9 cellular contexts compared by ENCODE assay signal in genomic region chr9:127796225-127796813, GRCh38. TPM values are rescaled to one million over a fixed set of nuclear protein-coding genes. Genes with fewer than 3 reads are reported as not detected.
DNase-seq lines count a peak whose midpoint lies in the region; ATAC-seq and TF ChIP-seq lines count a peak whose summit lies in the region.
"Had no signal": no experiment of that assay in that cellular context is flagged by ENCODE, and none has a peak within 500 bp of the region (broad histone marks: within the 10 kb centered on the region; RNA-seq: fewer than 3 reads in every experiment).

No MANE protein-coding gene starts in this region.

- H3K9me3 ChIP-seq in MM.1S (replicated peaks; ENCODE audit: insufficient read depth, low read length) = no peaks in the 10 kb centered on the region

- H3K36me3 ChIP-seq in MM.1S (replicated peaks; ENCODE audit: insufficient read depth, low read length) = no peaks in the 10 kb centered on the region

- H3K9ac ChIP-seq in MM.1S (ENCODE audit: low read length) = peak overlapping the region; percentile 17; the same call in 1 of the 2 replicates

- H3K27me3 ChIP-seq in MM.1S (replicated peaks; ENCODE audit: insufficient read depth, low read length) = no peaks in the 10 kb centered on the region

- H3K4me2 ChIP-seq in MM.1S (ENCODE audit: low read depth, low read length) = peak overlapping the region; percentile 69

- peak overlapping the region; percentile 71; the same call in 1 of the 2 replicates for H3K27ac ChIP-seq in MM.1S (ENCODE audit: low read length)

- no peaks in the 10 kb centered on the region for H3K9me2 ChIP-seq in MM.1S (replicated peaks; ENCODE audit: insufficient read depth, low read length)

- TF ChIP-seq CTCF in MM.1S (IDR thresholded peaks at IDR 0.05; ENCODE audit: low read length) = no peak

- peaks cover 18% of the 10 kb centered on the region for H3F3A ChIP-seq in MM.1S (ENCODE audit: insufficient read depth, low read length)

- peak overlapping the region; percentile 38 to 90 for H3K27ac Mint-ChIP-seq in natural killer cell treated with Interleukin-12 subunit alpha and Interleukin-12 subunit beta and Interleukin-15 and Interleukin-18, amount 100 ng/mL, for 72 hours

- no peaks in the 10 kb centered on the region for H3K36me3 Mint-ChIP-seq in natural killer cell treated with Interleukin-12 subunit alpha and Interleukin-12 subunit beta and Interleukin-15 and Interleukin-18, amount 100 ng/mL, for 72 hours

- no peaks in the 10 kb centered on the region for H3K79me2 ChIP-seq in MM.1S (ENCODE audit: low read length)

- ATAC-seq in natural killer cell treated with Interleukin-12 subunit alpha and Interleukin-12 subunit beta and Interleukin-15 and Interleukin-18, amount 100 ng/mL, for 72 hours = peak; percentile 43 to 67
- ATAC-seq in HG02623 (IDR thresholded peaks at IDR 0.05; ENCODE audit: unreplicated experiment) = no peak

- DNase-seq in D341Med (ENCODE audit: low spot score) = peak; percentile 12
- DNase-seq in MM.1S = peak; percentile 21
- DNase-seq in astrocyte of the hippocampus (ENCODE audit: low read depth, low spot score) = peak; percentile 41
- no peak for DNase-seq in natural killer cell treated with Interleukin-12 subunit alpha and Interleukin-12 subunit beta and Interleukin-15 and Interleukin-18, amount 100 ng/mL, for 72 hours (ENCODE audit: low spot score)
- no peak for DNase-seq in middle frontal gyrus (ENCODE audit: extremely low spot score, low spot score)
- no peak for DNase-seq in NCI-H82 (lab: John Stamatoyannopoulos, UW)
- DNase-seq in dedifferentiated amniotic fluid mesenchymal stem cell (ENCODE audit: extremely low spot score) = no peak
- DNase-seq: mesendoderm had no signal

- no peaks in the 10 kb centered on the region for H3K9me3 Mint-ChIP-seq in natural killer cell treated with Interleukin-12 subunit alpha and Interleukin-12 subunit beta and Interleukin-15 and Interleukin-18, amount 100 ng/mL, for 72 hours

- peaks cover 21% of the 10 kb centered on the region for H3K4me1 ChIP-seq in MM.1S (ENCODE audit: low read length)

- peaks cover 14 to 24% of the 10 kb centered on the region in 2 donors for H3K4me1 Mint-ChIP-seq in natural killer cell treated with Interleukin-12 subunit alpha and Interleukin-12 subunit beta and Interleukin-15 and Interleukin-18, amount 100 ng/mL, for 72 hours (ENCODE audit: low read depth in 2 of 2)

- no peaks in the 10 kb centered on the region for H3K27me3 Mint-ChIP-seq in natural killer cell treated with Interleukin-12 subunit alpha and Interleukin-12 subunit beta and Interleukin-15 and Interleukin-18, amount 100 ng/mL, for 72 hours

- no peak overlapping the region for H2AFZ ChIP-seq in MM.1S (ENCODE audit: low read length)

- no peak overlapping the region for H3K4me3 ChIP-seq in MM.1S (ENCODE audit: low read length)

- peak overlapping the region; percentile 56 for H3K4me3 Mint-ChIP-seq in natural killer cell treated with Interleukin-12 subunit alpha and Interleukin-12 subunit beta and Interleukin-15 and Interleukin-18, amount 100 ng/mL, for 72 hours

- H4K20me1 ChIP-seq in MM.1S (ENCODE audit: insufficient read depth, low read length) = no peaks in the 10 kb centered on the region

RNA-seq across cellular contexts. Expression of gene FPGS, which starts 6.4 kb away (rescaled TPM):
- 100 to 1,000 TPM in 1 of 2 donors, 10 to 100 TPM in 1; 96.0 to 150 TPM for total RNA-seq in natural killer cell treated with Interleukin-12 subunit alpha and Interleukin-12 subunit beta and Interleukin-15 and Interleukin-18, amount 100 ng/mL, for 72 hours

RNA-seq across cellular contexts. Expression of gene CDK9, which starts 10.5 kb away (rescaled TPM):
- 100 to 1,000 TPM; 119 to 132 TPM for total RNA-seq in natural killer cell treated with Interleukin-12 subunit alpha and Interleukin-12 subunit beta and Interleukin-15 and Interleukin-18, amount 100 ng/mL, for 72 hours

RNA-seq across cellular contexts. Expression of gene SH2D3C, which starts 17.9 kb away (rescaled TPM):
- 10 to 100 TPM; 23.9 to 29.1 TPM for total RNA-seq in natural killer cell treated with Interleukin-12 subunit alpha and Interleukin-12 subunit beta and Interleukin-15 and Interleukin-18, amount 100 ng/mL, for 72 hours

RNA-seq across cellular contexts. Expression of gene ENG, which starts 58.1 kb away (rescaled TPM):
- 10 to 100 TPM; 12.7 to 34.1 TPM for total RNA-seq in natural killer cell treated with Interleukin-12 subunit alpha and Interleukin-12 subunit beta and Interleukin-15 and Interleukin-18, amount 100 ng/mL, for 72 hours

Comparison
In these comparisons a context has a peak if more than half of its experiments do, and no peak if none do; other contexts are left out.
1. DNase-seq: peak in D341Med (single experiment), MM.1S (single experiment) and astrocyte of the hippocampus (single experiment); none in natural killer cell treated with Interleukin-12 subunit alpha and Interleukin-12 subunit beta and Interleukin-15 and Interleukin-18, amount 100 ng/mL, for 72 hours (single experiment), middle frontal gyrus (single experiment), NCI-H82 (single experiment) and dedifferentiated amniotic fluid mesenchymal stem cell (single experiment).